Comparison of ENCODE assay signal across 8 cellular contexts in genomic region chr6:53064726-53065265, GRCh38. TPM values are rescaled to one million over a fixed set of nuclear protein-coding genes. Genes with fewer than 3 reads are reported as not detected.
A peak's percentile ranks its signal among the peaks of the same experiment; 100 is the strongest.
DNase-seq lines count a peak whose midpoint lies in the region; ATAC-seq and TF ChIP-seq lines count a peak whose summit lies in the region.

No MANE protein-coding gene starts in this region.

- no peaks in the 10 kb centered on the region; the same call in 1 of the 2 replicates for H3K27me3 Mint-ChIP-seq in H9 (ENCODE audit: low read depth)
- H3K27me3 Mint-ChIP-seq in naive thymus-derived CD8-positive, alpha-beta T cell = no peaks in the 10 kb centered on the region
- H3K27me3 Mint-ChIP-seq in stimulated activated memory B cell treated with anti-CD40 and anti-IgM and Interleukin-4, amounts not matched to agents 10 μg/mL and 1 μg/mL and 100 μg/mL, for 72 hours = no peaks in the 10 kb centered on the region

- no peak overlapping the region for H3K56ac ChIP-seq in H9 (ENCODE audit: insufficient read length, low read depth, low read length)

- peaks cover 0 to 2% (median 1%) of the 10 kb centered on the region in 3 experiments; a peak in 3 of 7 replicates for H3K36me3 Mint-ChIP-seq in H9 (ENCODE audit: insufficient read depth in 1 of 3, low read depth in 3 of 3)
- peaks cover 0 to 8% (median 0%) of the 10 kb centered on the region in 3 donors for H3K36me3 Mint-ChIP-seq in naive thymus-derived CD8-positive, alpha-beta T cell
- no peaks in the 10 kb centered on the region for H3K36me3 Mint-ChIP-seq in stimulated activated memory B cell treated with anti-CD40 and anti-IgM and Interleukin-4, amounts not matched to agents 10 μg/mL and 1 μg/mL and 100 μg/mL, for 72 hours

- no peak for TF ChIP-seq CTCF in H9 (conservative IDR thresholded peaks at IDR 0.05)
- TF ChIP-seq CTCF in RWPE2 (IDR thresholded peaks at IDR 0.05; ENCODE audit: poor library complexity, severe bottlenecking) = no peak
- no peak for TF ChIP-seq CTCF in fibroblast of pulmonary artery (IDR thresholded peaks at IDR 0.05; ENCODE audit: low read length, missing control alignments)

- POLR2A ChIA-PET in naive thymus-derived CD8-positive, alpha-beta T cell (lab: Charles Lee) = interaction anchor here (1.1 to 1.9 kb wide), 3 partner anchors 68 to 484 kb away, joined by 4 to 19 read pairs (median 4); partner anchors contain the start of gene GSTA4

- H3K27me3 ChIP-seq in H9 (ENCODE audit: insufficient read depth, low read length) (no peaks in the 10 kb centered on the region), RWPE2 (ENCODE audit: insufficient read depth, poor library complexity, severe bottlenecking) (no peaks in the 10 kb centered on the region)

- H3K9me3 Mint-ChIP-seq in H9 = no peaks in the 10 kb centered on the region
- no peaks in the 10 kb centered on the region for H3K9me3 Mint-ChIP-seq in naive thymus-derived CD8-positive, alpha-beta T cell
- H3K9me3 Mint-ChIP-seq in stimulated activated memory B cell treated with anti-CD40 and anti-IgM and Interleukin-4, amounts not matched to agents 10 μg/mL and 1 μg/mL and 100 μg/mL, for 72 hours = no peaks in the 10 kb centered on the region

- peak overlapping the region; percentile 33 for H3K9ac ChIP-seq in H9 (ENCODE audit: extremely low read depth, insufficient read length, low read length)

- H4K5ac ChIP-seq in H9 (ENCODE audit: insufficient read length, low read depth, low read length) = no peak overlapping the region

- WGBS in H9 (ENCODE audit: extremely low coverage, insufficient read length, low lambda C conversion rate) = no CpG with 5 or more reads among the region's 26 CpGs

- peak overlapping the region; percentile 95 for H3K4me3 ChIP-seq in RWPE2 (ENCODE audit: severe bottlenecking)
- peak overlapping the region; percentile 73 for H3K4me3 ChIP-seq in fibroblast of pulmonary artery (replicated peaks; ENCODE audit: low read depth, low read length)

- H3K79me1 ChIP-seq in H9 (ENCODE audit: insufficient read depth, low read depth, low read length, poor library complexity, severe bottlenecking) = no peaks in the 10 kb centered on the region

- H3K18ac ChIP-seq in H9 (ENCODE audit: insufficient read length, low read depth, low read length) = no peak overlapping the region

- H2BK20ac ChIP-seq in H9 (ENCODE audit: low read depth, low read length, poor library complexity, severe bottlenecking) = no peak overlapping the region

- no peak overlapping the region for H2BK5ac ChIP-seq in H9 (ENCODE audit: insufficient read length, low read length)

- no peaks in the 10 kb centered on the region; the same call in 1 of the 2 replicates for H3K79me2 ChIP-seq in H9 (ENCODE audit: insufficient read depth, low read length)

- no peaks in the 10 kb centered on the region for H4K20me1 ChIP-seq in H9 (ENCODE audit: control insufficient read depth, insufficient read depth, insufficient read length)

- peak; percentile 97 for DNase-seq in EH (ENCODE audit: low read depth)
- peak; percentile 97 for DNase-seq in H9
- peak; percentile 99 for DNase-seq in M059J (ENCODE audit: low read depth)
- peak; percentile 96 for DNase-seq in RWPE2 (ENCODE audit: low spot score)
- DNase-seq in activated T-helper 9 cell treated with anti-CD3 and anti-CD28 coated beads, Interleukin-2, amount 50 U/mL, for 16 hours (ENCODE audit: low read depth) = peak; percentile 92
- peak; percentile 98 for DNase-seq in fibroblast of pulmonary artery (ENCODE audit: low read depth)
- peak; percentile 85 to 97 (median 95) for DNase-seq in naive thymus-derived CD8-positive, alpha-beta T cell

- H4K8ac ChIP-seq in H9 (replicated peaks; ENCODE audit: insufficient read length, low read depth, low read length) = no peak overlapping the region

- no peaks in the 10 kb centered on the region for H3K9me3 ChIP-seq in H9 (ENCODE audit: control insufficient read depth, low read depth, low read length)
- no peaks in the 10 kb centered on the region for H3K9me3 ChIP-seq in RWPE2 (ENCODE audit: severe bottlenecking)

- H2BK15ac ChIP-seq in H9 (ENCODE audit: low read depth, low read length) = no peak overlapping the region

- H3T11ph ChIP-seq in H9 (ENCODE audit: low read length) = no peak overlapping the region

- peak overlapping the region; percentile 67 for H2AFZ ChIP-seq in H9 (ENCODE audit: low read length)

- H3K36me3 ChIP-seq in RWPE2 (ENCODE audit: low read depth) = peaks cover 25% of the 10 kb centered on the region

- H3K27ac ChIP-seq in H9 (ENCODE audit: insufficient read length, low read depth, low read length) = no peak overlapping the region
- H3K27ac ChIP-seq in RWPE2 (ENCODE audit: poor library complexity, severe bottlenecking) = peak overlapping the region; percentile 64

- no peak overlapping the region for H2AK5ac ChIP-seq in H9 (ENCODE audit: insufficient read length, low read length)

- peak overlapping the region; percentile 98 to 99 for H3K4me3 Mint-ChIP-seq in H9
- H3K4me3 Mint-ChIP-seq in naive thymus-derived CD8-positive, alpha-beta T cell = peak overlapping the region; percentile 95 to 100 (median 99)
- peak overlapping the region; percentile 99 for H3K4me3 Mint-ChIP-seq in stimulated activated memory B cell treated with anti-CD40 and anti-IgM and Interleukin-4, amounts not matched to agents 10 μg/mL and 1 μg/mL and 100 μg/mL, for 72 hours

- no peak overlapping the region for H3K4ac ChIP-seq in H9 (ENCODE audit: low read depth, low read length)

- H3K4me1 ChIP-seq in H9 (ENCODE audit: insufficient read depth, low read length) (0 out of 2 replicates have a peak, but pooled peaks cover 3% of the 10 kb centered on the region), RWPE2 (ENCODE audit: insufficient read depth, poor library complexity, severe bottlenecking) (peaks cover 15% of the 10 kb centered on the region)

- H3K23ac ChIP-seq in H9 (ENCODE audit: insufficient read length, low read depth, low read length) = no peak overlapping the region

- no peak overlapping the region for H4K91ac ChIP-seq in H9 (ENCODE audit: insufficient read length, low read depth, low read length)

- peak overlapping the region; percentile 96 to 99 (median 97) for H3K27ac Mint-ChIP-seq in H9
- peak overlapping the region; percentile 85 to 99 (median 97) for H3K27ac Mint-ChIP-seq in naive thymus-derived CD8-positive, alpha-beta T cell
- H3K27ac Mint-ChIP-seq in stimulated activated memory B cell treated with anti-CD40 and anti-IgM and Interleukin-4, amounts not matched to agents 10 μg/mL and 1 μg/mL and 100 μg/mL, for 72 hours = peak overlapping the region; percentile 82

- ATAC-seq in RWPE2 (ENCODE audit: low read depth) = peak; percentile 79
- peak; percentile 77 to 81 for ATAC-seq in naive thymus-derived CD8-positive, alpha-beta T cell
- peak; percentile 93 for ATAC-seq in stimulated activated memory B cell treated with anti-CD40 and anti-IgM and Interleukin-4, amounts not matched to agents 10 μg/mL and 1 μg/mL and 100 μg/mL, for 72 hours

- H3K4me2 ChIP-seq in H9 (ENCODE audit: insufficient read depth, insufficient read length, low read length) = peak overlapping the region; percentile 71

- no peak overlapping the region for H3K14ac ChIP-seq in H9 (ENCODE audit: insufficient read depth, low read length)

- H2BK12ac ChIP-seq in H9 (ENCODE audit: insufficient read length, low read depth, low read length) = no peak overlapping the region

- no peak overlapping the region for H2BK120ac ChIP-seq in H9 (ENCODE audit: low read depth, low read length, poor library complexity, severe bottlenecking)

- peaks cover 26 to 29% of the 10 kb centered on the region in 2 experiments for H3K4me1 Mint-ChIP-seq in H9
- H3K4me1 Mint-ChIP-seq in naive thymus-derived CD8-positive, alpha-beta T cell = peaks cover 27 to 67% (median 58%) of the 10 kb centered on the region in 4 donors
- H3K4me1 Mint-ChIP-seq in stimulated activated memory B cell treated with anti-CD40 and anti-IgM and Interleukin-4, amounts not matched to agents 10 μg/mL and 1 μg/mL and 100 μg/mL, for 72 hours = peaks cover 45% of the 10 kb centered on the region

- H3K23me2 ChIP-seq in H9 (ENCODE audit: insufficient read length, low read depth, low read length, poor library complexity, severe bottlenecking) = peaks cover 11% of the 10 kb centered on the region

RNA-seq across cellular contexts. Expression of gene FBXO9, which starts 0.4 kb away (rescaled TPM):
- 62.5 and 68.4 TPM in 2 replicates for total RNA-seq in H9 (2021)
- total RNA-seq in M059J (2014; rRNA removed; shearing (Covaris generic)) = 45.2 and 80.4 TPM in 2 replicates
- 100 to 1,000 TPM; 134 to 137 TPM for total RNA-seq in naive thymus-derived CD8-positive, alpha-beta T cell
- polyA plus RNA-seq in naive thymus-derived CD8-positive, alpha-beta T cell = 10 to 100 TPM; 46.1 to 52.1 (median 49.0) TPM

RNA-seq across cellular contexts. Expression of gene CILK1, which starts 3.2 kb away (rescaled TPM):
- total RNA-seq in H9 (2021) = 7.3 and 7.7 TPM in 2 replicates
- total RNA-seq in M059J (2014; rRNA removed; shearing (Covaris generic)) = 19.1 and 28.1 TPM in 2 replicates
- total RNA-seq in naive thymus-derived CD8-positive, alpha-beta T cell = 10 to 100 TPM; 15.0 to 15.8 TPM
- 1 to 10 TPM; 2.8 to 4.1 (median 3.8) TPM for polyA plus RNA-seq in naive thymus-derived CD8-positive, alpha-beta T cell
